Comparison of ENCODE assay signal across 8 cellular contexts in the genomic region with DNA sequence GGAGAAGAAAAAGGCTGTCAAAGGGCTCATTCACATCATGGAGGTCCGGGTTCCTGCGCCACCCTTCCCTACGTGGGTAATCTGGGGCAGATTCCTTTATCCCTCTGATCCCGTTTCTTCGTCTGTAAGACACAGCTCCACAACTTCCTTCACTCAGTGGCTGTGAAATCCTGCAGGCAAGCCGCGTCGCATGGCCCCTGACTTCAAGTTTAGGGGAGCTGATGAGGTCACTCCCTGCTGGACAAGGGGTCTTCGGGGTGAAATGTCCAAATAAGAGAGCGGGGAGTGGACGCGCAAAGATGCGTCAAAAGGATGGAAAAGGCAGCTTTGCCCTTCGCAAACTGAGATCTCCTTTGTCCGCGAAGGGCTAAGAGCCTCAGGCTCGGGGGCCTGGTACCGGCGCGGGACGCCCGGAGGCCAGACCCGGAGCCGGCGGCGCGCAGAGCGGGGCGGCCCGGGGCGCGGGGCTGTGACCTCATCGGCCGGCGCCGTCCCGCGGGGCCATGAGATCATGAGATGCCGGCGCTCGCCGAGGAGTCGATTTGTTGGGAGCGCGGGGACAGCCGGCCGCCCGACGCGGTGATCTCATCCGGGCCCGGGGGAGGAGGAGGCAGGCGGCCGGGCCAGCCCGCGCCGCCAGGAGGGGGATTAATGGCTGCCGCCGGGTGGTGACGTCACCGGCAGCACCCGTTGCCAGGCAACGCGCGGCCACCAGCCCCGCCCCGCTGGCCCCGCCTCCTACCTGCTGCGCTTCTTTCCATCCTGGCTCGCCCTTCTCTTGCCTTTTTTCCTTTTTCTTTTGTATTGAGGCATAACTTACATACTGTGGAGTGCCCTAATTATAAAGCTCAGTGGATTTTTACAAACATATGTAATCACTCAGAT.
DNase-seq lines count a peak whose midpoint lies in the region; ATAC-seq and TF ChIP-seq lines count a peak whose summit lies in the region.

No MANE protein-coding gene starts in this region.

- intact Hi-C loops in activated B cell treated with CpG ODN at 0.5 μM for 24 hours (cut with micrococcal nuclease): loop anchor here (1.0 to 10.0 kb wide), 7 partner anchors 16 to 1556 kb away; partner anchors contain the start of genes FBXW8, HRK, RNFT2 and SPRING1

- TF ChIP-seq CTCF in AG04450 (IDR thresholded peaks at IDR 0.05; ENCODE audit: low read depth, low read length) (no peak), activated B cell treated with CpG ODN at 0.5 μM for 24 hours (IDR thresholded peaks at IDR 0.05) (no peak)

- peak overlapping the region; percentile 94 for H3K4me3 Mint-ChIP-seq in activated B cell treated with CpG ODN at 0.5 μM for 24 hours

- DNase-seq in AG04450 (ENCODE audit: low read depth, low spot score) (peak; percentile 83), NCI-H2196 treated with DMSO at 0.1 percent for 48 hours (lab: John Stamatoyannopoulos, UW; ENCODE audit: unreplicated experiment) (peak; percentile 92), activated B cell treated with CpG ODN at 0.5 μM for 24 hours (peak; percentile 88), caudate nucleus (lab: John Stamatoyannopoulos, UW) (peak; percentile 17 to 95 (median 85)), iris pigment epithelial cell (ENCODE audit: low read depth) (peak; percentile 94)
- DNase-seq in stimulated activated CD4-positive, alpha-beta T cell treated with anti-CD3 and anti-CD28 coated beads, Interleukin-12 subunit alpha, Interleukin-12 subunit beta, amount 100 ng/mL, for 24 hours (ENCODE audit: low read depth in 2 of 2): peak; percentile 72 to 81

- no peaks in the 10 kb centered on the region for H3K9me3 ChIP-seq in AG04450 (ENCODE audit: control insufficient read depth, insufficient read depth, low read length)

- peaks cover 56% of the 10 kb centered on the region for H3K4me1 Mint-ChIP-seq in activated B cell treated with CpG ODN at 0.5 μM for 24 hours

- ATAC-seq in GM18873 (IDR thresholded peaks at IDR 0.05; ENCODE audit: low FRiP score, unreplicated experiment) (peak; percentile 60), HG03135 (IDR thresholded peaks at IDR 0.05; ENCODE audit: unreplicated experiment) (peak; percentile 88), activated B cell treated with CpG ODN at 0.5 μM for 24 hours (ENCODE audit: low read depth) (peak; percentile 85)

- H3K27me3 Mint-ChIP-seq in activated B cell treated with CpG ODN at 0.5 μM for 24 hours: no peaks in the 10 kb centered on the region

- H3K27ac ChIP-seq in AG04450 (ENCODE audit: low read depth, low read length) (peak overlapping the region; percentile 96), caudate nucleus (ENCODE audit: low read depth, low read length) (peak overlapping the region; percentile 98)

- H3K27me3 ChIP-seq in AG04450 (ENCODE audit: control insufficient read depth, insufficient read depth, low read length): peaks cover 5% of the 10 kb centered on the region

- H3K4me3 ChIP-seq in AG04450 (ENCODE audit: low read depth, low read length): peak overlapping the region; percentile 97

- POLR2A ChIA-PET in AG04450 (lab: Yijun Ruan, JAX) (interaction anchor here (0.5 kb wide), 1 partner anchor 24 kb away, joined by 10 read pairs; no protein-coding TSS in a partner anchor), activated B cell treated with CpG ODN at 0.5 μM for 24 hours (lab: Charles Lee) (interaction anchor here (1.1 to 2.8 kb wide), 4 partner anchors 15 to 371 kb away, joined by 3 to 12 read pairs (median 4); partner anchors contain the start of gene FBXO21)

- CTCF ChIA-PET in AG04450 (lab: Charles Lee): no interaction called here
- CTCF ChIA-PET in activated B cell treated with CpG ODN at 0.5 μM for 24 hours (lab: Charles Lee): interaction anchor here (1.5 kb wide), 1 partner anchor 62 kb away, joined by 4 read pairs; the partner anchor contains the start of gene HRK

- peaks cover 5% of the 10 kb centered on the region for H3K36me3 Mint-ChIP-seq in activated B cell treated with CpG ODN at 0.5 μM for 24 hours (ENCODE audit: low read depth)

- peak overlapping the region; percentile 93 for H3K27ac Mint-ChIP-seq in activated B cell treated with CpG ODN at 0.5 μM for 24 hours

- H3K9me3 Mint-ChIP-seq in activated B cell treated with CpG ODN at 0.5 μM for 24 hours: no peaks in the 10 kb centered on the region

Comparison
In these comparisons a context has a peak if more than half of its experiments do, and no peak if none do; other contexts are left out.
1. Peak in every context shown above with its lines: DNase-seq, ATAC-seq, H3K4me3 ChIP-seq and H3K27ac ChIP-seq.